ENCODE assay signal across 12 cellular contexts in the genomic region with DNA sequence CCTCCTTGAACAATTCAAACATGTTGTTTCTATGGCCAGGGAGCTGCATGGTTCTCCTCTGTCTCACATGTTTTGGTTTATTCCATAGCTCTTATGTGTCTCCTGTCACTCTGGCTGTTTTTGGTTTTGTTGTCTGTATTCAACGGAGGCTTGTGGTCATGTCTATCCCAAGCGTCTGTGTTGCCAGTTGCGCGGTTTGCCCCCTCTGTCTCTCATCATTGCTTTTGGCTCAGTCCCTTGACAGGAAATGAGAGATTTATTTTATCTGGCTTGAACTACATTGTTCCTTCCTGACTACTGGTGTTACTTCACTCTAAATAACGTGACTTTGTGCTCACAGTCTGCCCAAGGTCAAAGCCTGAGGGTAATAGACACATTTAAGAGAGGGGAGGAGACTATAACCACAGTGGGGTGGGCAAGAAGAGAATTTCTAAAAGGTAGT.
DNase-seq lines count a peak whose midpoint lies in the region; ATAC-seq and TF ChIP-seq lines count a peak whose summit lies in the region.
"Had no signal": no experiment of that assay in that cellular context is flagged by ENCODE, and none has a peak within 500 bp of the region (broad histone marks: within the 10 kb centered on the region; RNA-seq: fewer than 3 reads in every experiment).

No MANE protein-coding gene starts in this region.

- intact Hi-C loops in transverse colon (cut with DNase I; ENCODE audit: low total_unique reads), result no loop called here

- peak overlapping the region; percentile 92 for H3K27ac Mint-ChIP-seq in chondrocyte (ENCODE audit: unreplicated experiment)

- peaks cover 15% of the 10 kb centered on the region for H3K9me3 ChIP-seq in BLaER1
- H3K9me3 ChIP-seq in transverse colon, result no peaks in the 10 kb centered on the region

- TF ChIP-seq EP300 in transverse colon (IDR thresholded peaks at IDR 0.05; ENCODE audit: low read depth), result no peak

- H3K27ac ChIP-seq in BLaER1 (no peak overlapping the region), transverse colon (no peak overlapping the region)

- in situ Hi-C loops in transverse colon (cut with MboI; ENCODE audit: low pct_ligation_motif_present in 1 of 4, low pct_unique_long_range_greater_than_20kb in 1 of 4, low sequenced_read_pairs in 3 of 4), result no loop called here

- no peak for TF ChIP-seq CTCF in chondrocyte (IDR thresholded peaks at IDR 0.05)
- no peak for TF ChIP-seq CTCF in transverse colon (IDR thresholded peaks at IDR 0.05)

- H4K20me1 ChIP-seq in BLaER1, result no peaks in the 10 kb centered on the region

- peak overlapping the region; percentile 57 for H3K4me3 Mint-ChIP-seq in chondrocyte (ENCODE audit: unreplicated experiment)
- H3K4me3 Mint-ChIP-seq: central memory CD8-positive, alpha-beta T cell had no signal

- TF ChIP-seq POLR2A in transverse colon (IDR thresholded peaks at IDR 0.05), result no peak

- peaks cover 12% of the 10 kb centered on the region for H3K9me3 Mint-ChIP-seq in chondrocyte (ENCODE audit: low read depth)

- no peak overlapping the region for H3K9ac ChIP-seq in BLaER1

- H3K4me1 ChIP-seq in BLaER1 (peaks cover 38% of the 10 kb centered on the region), transverse colon (peaks cover 0 to 11% (median 3%) of the 10 kb centered on the region in 4 donors)

- DNase-seq in NCI-H226 (peak; percentile 11), chondrocyte (ENCODE audit: low spot score) (no peak), lung microvascular endothelial cell (ENCODE audit: low read depth in 2 of 2) (peak; percentile 6 to 85), transverse colon (no peak), medulla oblongata (ENCODE audit: extremely low spot score) (no peak)
- no peak for DNase-seq in stimulated activated CD4-positive, alpha-beta T cell treated with anti-CD3 and anti-CD28 coated beads, Interleukin-12 subunit alpha, Interleukin-12 subunit beta, amount 100 ng/mL, for 4 hours
- DNase-seq: AML-193; NCI-H1092 treated with DMSO at 0.1 percent for 48 hours; NK-92 treated with Interleukin-12 subunit alpha and Interleukin-12 subunit beta, amount 100 ng/mL, for 24 hours had no signal

- peaks cover 35% of the 10 kb centered on the region for H3K4me1 Mint-ChIP-seq in chondrocyte (ENCODE audit: low read depth)
- H3K4me1 Mint-ChIP-seq: central memory CD8-positive, alpha-beta T cell had no signal

- peaks cover 1% of the 10 kb centered on the region for H3K36me3 Mint-ChIP-seq in chondrocyte (ENCODE audit: low read depth)

- no peaks in the 10 kb centered on the region for H3K27me3 ChIP-seq in BLaER1
- no peaks in the 10 kb centered on the region for H3K27me3 ChIP-seq in transverse colon

- H3K4me2 ChIP-seq in BLaER1, result peak overlapping the region; percentile 72

- no peaks in the 10 kb centered on the region for H3K27me3 Mint-ChIP-seq in chondrocyte (ENCODE audit: low read depth)
- H3K27me3 Mint-ChIP-seq: central memory CD8-positive, alpha-beta T cell had no signal

- H3K36me3 ChIP-seq in BLaER1 (no peaks in the 10 kb centered on the region), transverse colon (no peaks in the 10 kb centered on the region)

- H3K4me3 ChIP-seq in BLaER1 (no peak overlapping the region; the same call in 1 of the 2 replicates), transverse colon (no peak overlapping the region)

- ATAC-seq in HG03196 (IDR thresholded peaks at IDR 0.05; ENCODE audit: unreplicated experiment), result no peak

- 36 to 67% methylated on average over 5 of the region's 5 CpGs for WGBS in transverse colon (ENCODE audit: low coverage in 1 of 2), 2 donors

Comparison
In these comparisons a context has a peak if more than half of its experiments do, and no peak if none do; other contexts are left out.
1. DNase-seq: peak in NCI-H226 (single experiment) and lung microvascular endothelial cell (2 of 2); none in chondrocyte (single experiment), transverse colon (single experiment), medulla oblongata (single experiment) and stimulated activated CD4-positive, alpha-beta T cell treated with anti-CD3 and anti-CD28 coated beads, Interleukin-12 subunit alpha, Interleukin-12 subunit beta, amount 100 ng/mL, for 4 hours (single experiment).